8 cellular contexts compared by ENCODE assay signal in genomic region chrX:30961805-30962204, GRCh38.
"Had no signal": no experiment of that assay in that cellular context is flagged by ENCODE, and none has a peak within 500 bp of the region (broad histone marks: within the 10 kb centered on the region; RNA-seq: fewer than 3 reads in every experiment).

No MANE protein-coding gene starts in this region.

- H3K4me1 Mint-ChIP-seq: GM23338, H9 had no signal

- H3K4me3 ChIP-seq: GM23338, K562 had no signal

- H3K4me3 Mint-ChIP-seq: GM23338, H9 had no signal

- H2AFZ ChIP-seq: GM23338 had no signal

- H3K27ac ChIP-seq: HL-60 had no signal

- H3K27ac Mint-ChIP-seq: GM23338, H9 had no signal

- DNase-seq: H9, HCEC 1CT, IMR-90 had no signal

- H3K9me3 Mint-ChIP-seq: GM23338 had no signal

- ATAC-seq: GM23338, K562 had no signal

- H3K4me2 ChIP-seq: GM23338 had no signal

- FAIRE-seq: H1, H54, K562 had no signal
